Comparison of ENCODE assay signal across 8 cellular contexts in the genomic region with DNA sequence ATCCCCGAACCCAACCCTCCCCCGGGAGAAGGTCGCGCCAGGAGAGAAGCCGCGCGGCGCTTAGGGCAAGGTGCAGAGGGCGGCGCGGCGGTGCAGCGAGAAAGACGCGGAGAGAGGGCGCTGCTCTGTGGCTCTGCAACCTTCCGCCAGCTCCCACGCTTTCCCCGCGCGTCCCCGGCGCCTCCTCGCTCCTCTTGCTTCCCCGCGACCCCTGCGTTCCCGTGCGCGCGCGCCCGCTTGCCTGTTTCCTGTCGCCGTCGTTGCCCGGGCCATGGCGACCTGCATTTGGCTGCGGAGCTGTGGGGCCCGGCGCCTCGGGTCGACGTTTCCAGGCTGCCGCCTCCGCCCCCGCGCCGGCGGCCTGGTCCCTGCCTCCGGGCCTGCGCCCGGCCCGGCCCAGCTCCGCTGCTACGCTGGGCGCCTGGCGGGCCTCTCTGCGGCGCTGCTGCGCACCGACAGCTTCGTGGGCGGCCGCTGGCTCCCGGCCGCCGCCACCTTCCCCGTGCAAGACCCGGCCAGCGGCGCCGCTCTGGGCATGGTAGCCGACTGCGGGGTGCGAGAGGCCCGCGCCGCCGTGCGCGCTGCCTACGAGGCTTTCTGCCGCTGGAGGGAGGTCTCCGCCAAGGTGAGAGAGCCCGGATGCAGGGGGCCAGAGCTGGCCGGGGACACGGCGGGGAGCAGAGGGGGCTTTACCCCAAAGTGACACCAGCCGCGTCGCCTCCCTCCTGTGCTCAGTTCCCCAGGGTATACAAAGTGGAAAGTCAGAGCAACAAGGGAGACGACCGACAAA. TPM values are rescaled to one million over a fixed set of nuclear protein-coding genes. Genes with fewer than 3 reads are reported as not detected.
DNase-seq lines count a peak whose midpoint lies in the region; ATAC-seq and TF ChIP-seq lines count a peak whose summit lies in the region.

TSS of gene ALDH5A1 (plus strand) at position 244 of the 790 bp plus-strand sequence. CDS start at position 272, 28 bp downstream.

- peaks cover 13% of the 10 kb centered on the region for H3K36me3 Mint-ChIP-seq in activated naive CD4-positive, alpha-beta T cell treated with anti-CD3 and anti-CD28 coated beads, Interleukin-2, amount 50 U/mL, for 24 hours
- peaks cover 12% of the 10 kb centered on the region for H3K36me3 Mint-ChIP-seq in type B pancreatic cell

- H3K4me1 Mint-ChIP-seq in activated naive CD4-positive, alpha-beta T cell treated with anti-CD3 and anti-CD28 coated beads, Interleukin-2, amount 50 U/mL, for 24 hours: peaks cover 27% of the 10 kb centered on the region
- H3K4me1 Mint-ChIP-seq in type B pancreatic cell (ENCODE audit: unreplicated experiment): peaks cover 11% of the 10 kb centered on the region

- H3K9me3 ChIP-seq in SK-N-SH (no peaks in the 10 kb centered on the region), cardiac muscle cell (ENCODE audit: low read depth) (no peaks in the 10 kb centered on the region)

- intact Hi-C loops in posterior cingulate gyrus (cut with DNase I): no loop called here

- peak; percentile 23 for TF ChIP-seq CTCF in SK-N-SH (IDR thresholded peaks at IDR 0.05)
- TF ChIP-seq CTCF in cardiac muscle cell (IDR thresholded peaks at IDR 0.05; ENCODE audit: low read depth, low read length): peak; percentile 24
- TF ChIP-seq CTCF in type B pancreatic cell (conservative IDR thresholded peaks at IDR 0.05): peak; percentile 38

- peak; percentile 43 for TF ChIP-seq RAD21 in SK-N-SH (IDR thresholded peaks at IDR 0.05; ENCODE audit: low read length)

- peak; percentile 71 for ATAC-seq in GM21619 (IDR thresholded peaks at IDR 0.05; ENCODE audit: unreplicated experiment)

- DNase-seq in EH (ENCODE audit: low read depth) (peak; percentile 59), KG1 (lab: John Stamatoyannopoulos, UW) (peak; percentile 73), SK-N-SH (peak; percentile 88), cardiac muscle cell (ENCODE audit: low read depth in 1 of 2, low spot score in 1 of 2) (peak; percentile 74 to 77), posterior cingulate gyrus (peak; percentile 47 to 96 (median 74)), type B pancreatic cell (ENCODE audit: extremely low spot score, unreplicated experiment) (peak; percentile 81)

- POLR2A ChIA-PET in SK-N-SH (lab: Yijun Ruan, JAX): interaction anchor here (0.6 kb wide), 1 partner anchor 57 kb away, joined by 3 read pairs; no protein-coding TSS in a partner anchor

- H3K4me3 ChIP-seq in SK-N-SH (ENCODE audit: low read depth in 2 of 2, low read length in 1 of 2) (peak within 1 kb of the TSS; percentile 65 to 69), cardiac muscle cell (peak within 1 kb of the TSS; percentile 66)

- H3K36me3 ChIP-seq in SK-N-SH (replicated peaks in 1 of 2; ENCODE audit: control insufficient read depth in 1 of 2, insufficient read depth in 2 of 2, low read length in 1 of 2) (no peaks in the 10 kb centered on the region), cardiac muscle cell (no peaks in the 10 kb centered on the region)

- H3K27ac Mint-ChIP-seq in activated naive CD4-positive, alpha-beta T cell treated with anti-CD3 and anti-CD28 coated beads, Interleukin-2, amount 50 U/mL, for 24 hours: peak within 1 kb of the TSS; percentile 86
- peak within 1 kb of the TSS; percentile 40 for H3K27ac Mint-ChIP-seq in type B pancreatic cell

- peak within 1 kb of the TSS; percentile 88 for H3K4me3 Mint-ChIP-seq in activated naive CD4-positive, alpha-beta T cell treated with anti-CD3 and anti-CD28 coated beads, Interleukin-2, amount 50 U/mL, for 24 hours
- peak within 1 kb of the TSS; percentile 87 for H3K4me3 Mint-ChIP-seq in type B pancreatic cell

- H3K4me1 ChIP-seq in SK-N-SH (ENCODE audit: control insufficient read depth in 1 of 2, insufficient read depth in 2 of 2, low read depth in 1 of 2, low read length in 1 of 2) (peaks cover 0 to 10% of the 10 kb centered on the region in 2 experiments; a peak in 1 of 4 replicates), cardiac muscle cell (ENCODE audit: low read depth) (peaks cover 5% of the 10 kb centered on the region)

- no peaks in the 10 kb centered on the region for H4K20me1 ChIP-seq in SK-N-SH (ENCODE audit: insufficient read depth)

- H3F3A ChIP-seq in SK-N-SH (replicated peaks; ENCODE audit: insufficient read depth): no peaks in the 10 kb centered on the region

- no peak for TF ChIP-seq EP300 in SK-N-SH (IDR thresholded peaks at IDR 0.05; ENCODE audit: borderline replicate concordance in 1 of 2, low read depth in 1 of 2, low read length in 1 of 2)

- H2AFZ ChIP-seq in SK-N-SH (ENCODE audit: low read depth): peak within 1 kb of the TSS; percentile 95

- H3K4me2 ChIP-seq in SK-N-SH: peak within 1 kb of the TSS; percentile 82

- H3K27me3 ChIP-seq in SK-N-SH (ENCODE audit: insufficient read depth) (no peaks in the 10 kb centered on the region), cardiac muscle cell (peaks cover 11% of the 10 kb centered on the region)

- 1% methylated on average over 29 of the region's 94 CpGs for WGBS in SK-N-SH (ENCODE audit: low lambda C conversion rate)

- CTCF ChIA-PET in SK-N-SH (lab: Yijun Ruan, JAX): interaction anchor here (0.7 to 3.7 kb wide), 26 partner anchors 10 to 576 kb away, joined by 3 to 34 read pairs (median 4); partner anchors contain the start of genes ACOT13 and TDP2

- H3K79me2 ChIP-seq in SK-N-SH (ENCODE audit: insufficient read depth): no peaks in the 10 kb centered on the region

- peak within 1 kb of the TSS; percentile 41 for H3K9ac ChIP-seq in SK-N-SH

- H3K27me3 Mint-ChIP-seq in activated naive CD4-positive, alpha-beta T cell treated with anti-CD3 and anti-CD28 coated beads, Interleukin-2, amount 50 U/mL, for 24 hours: no peaks in the 10 kb centered on the region
- peaks cover 4% of the 10 kb centered on the region for H3K27me3 Mint-ChIP-seq in type B pancreatic cell

- H3K9me2 ChIP-seq in SK-N-SH: no peaks in the 10 kb centered on the region

- no peaks in the 10 kb centered on the region for H3K9me3 Mint-ChIP-seq in activated naive CD4-positive, alpha-beta T cell treated with anti-CD3 and anti-CD28 coated beads, Interleukin-2, amount 50 U/mL, for 24 hours
- peaks cover 3% of the 10 kb centered on the region for H3K9me3 Mint-ChIP-seq in type B pancreatic cell

- H3K27ac ChIP-seq in SK-N-SH (ENCODE audit: low read depth in 2 of 2, low read length in 1 of 2): peak within 1 kb of the TSS; percentile 28 to 67
- peak within 1 kb of the TSS; percentile 76 for H3K27ac ChIP-seq in cardiac muscle cell

TF ChIP-seq in SK-N-SH, 30 proteins besides CTCF, POLR2A, EP300 and RAD21:
- no peak for TF ChIP-seq YY1 (IDR thresholded peaks at IDR 0.05; ENCODE audit: low read depth)
- TF ChIP-seq TCF12 (IDR thresholded peaks at IDR 0.05): no peak
- 0 out of 2 replicates have a peak, but pooled peaks have one; percentile 6 for TF ChIP-seq TAF1 (IDR thresholded peaks at IDR 0.05; ENCODE audit: borderline replicate concordance, low read depth, low read length)
- no peak for TF ChIP-seq SMC3 (IDR thresholded peaks at IDR 0.05; ENCODE audit: low read depth, low read length)
- peak; percentile 44; the same call in 1 of the 2 replicates for TF ChIP-seq MXI1 (IDR thresholded peaks at IDR 0.05; ENCODE audit: low read depth, low read length)
- TF ChIP-seq MAX (IDR thresholded peaks at IDR 0.05; ENCODE audit: low read depth): peak; percentile 16; the same call in 1 of the 2 replicates
- no peak for TF ChIP-seq RFX5 (IDR thresholded peaks at IDR 0.05; ENCODE audit: low read length)

RNA-seq across cellular contexts. Expression of gene ALDH5A1, which starts in this region (rescaled TPM):
- polyA plus RNA-seq in SK-N-SH (2012; rRNA removed): 3.0 and 3.7 TPM in 2 replicates
- 3.8 and 3.9 TPM in 2 replicates for polyA plus RNA-seq in SK-N-SH (2012; cell fraction: cytosol; rRNA removed)
- 3.1 and 4.6 TPM in 2 replicates for polyA plus RNA-seq in SK-N-SH (2012; cell fraction: nucleus; rRNA removed)
- total RNA-seq in cardiac muscle cell: 15.0 and 16.1 TPM in 2 replicates
- polyA plus RNA-seq in cardiac muscle cell: 10.4 and 21.6 TPM in 2 replicates
- total RNA-seq in type B pancreatic cell (ENCODE audit: low replicate concordance): 9.6 and 14.7 TPM in 2 replicates

Comparison
In these comparisons a context has a peak if more than half of its experiments do, and no peak if none do; other contexts are left out.
1. Peak in every context shown above with its lines: DNase-seq, ATAC-seq, H3K4me3 ChIP-seq and H3K27ac ChIP-seq.